ENCODE assay signal across 8 cellular contexts in genomic region chr11:45899448-45900174, GRCh38. TPM values are rescaled to one million over a fixed set of nuclear protein-coding genes. Genes with fewer than 3 reads are reported as not detected.
DNase-seq lines count a peak whose midpoint lies in the region; ATAC-seq and TF ChIP-seq lines count a peak whose summit lies in the region.

No MANE protein-coding gene starts in this region.

- no peak for TF ChIP-seq CTCF in GM13976 (IDR thresholded peaks at IDR 0.05; ENCODE audit: borderline replicate concordance, control extremely low read depth, extremely low read depth, insufficient read depth, missing control alignments)

- H3K4me3 ChIP-seq in mesodermal cell (ENCODE audit: extremely low read depth, insufficient read depth, low read length, poor library complexity, severe bottlenecking) = peak overlapping the region; percentile 52

- in situ Hi-C loops in GM13976 (cut with MboI; ENCODE audit: low sequenced_read_pairs, unreplicated experiment) = no loop called here

- H3K36me3 ChIP-seq in mesodermal cell (ENCODE audit: control insufficient read depth, insufficient read depth, low read length) = peaks cover 12% of the 10 kb centered on the region

- peak overlapping the region; percentile 97 for H3K27ac ChIP-seq in mesodermal cell (ENCODE audit: low read depth, low read length, severe bottlenecking)

- ATAC-seq in HG03460 (IDR thresholded peaks at IDR 0.05; ENCODE audit: unreplicated experiment) = peak; percentile 67
- no peak for ATAC-seq in GM19328 (IDR thresholded peaks at IDR 0.05; ENCODE audit: unreplicated experiment)

- H3K4me1 ChIP-seq in mesodermal cell (ENCODE audit: control insufficient read depth, insufficient read depth, low read length, poor library complexity, severe bottlenecking) = peaks cover 20% of the 10 kb centered on the region

- H3K9me3 ChIP-seq in mesodermal cell (ENCODE audit: control insufficient read depth, low read length) = no peaks in the 10 kb centered on the region

- DNase-seq in GM13976 (ENCODE audit: low spot score) = peak; percentile 92
- DNase-seq in NCI-H82 treated with DMSO at 0.1 percent for 48 hours (lab: John Stamatoyannopoulos, UW; ENCODE audit: unreplicated experiment) = peak; percentile 56
- peak; percentile 33 for DNase-seq in activated T-cell treated with anti-CD3 and anti-CD28 coated beads for 1 hour (ENCODE audit: low read depth)
- DNase-seq in epidermal melanocyte (ENCODE audit: insufficient read length, low spot score) = peak; percentile 80
- peak; percentile 27 for DNase-seq in stimulated activated CD8-positive, alpha-beta memory T cell treated with anti-CD3 and anti-CD28 coated beads, Interleukin-15, amount 100 ng/mL, for 1 hour (ENCODE audit: low read depth)

- 1% methylated on average over 29 to 44 of the region's 62 CpGs for WGBS in mesodermal cell (ENCODE audit: insufficient coverage in 2 of 2), 2 experiments

RNA-seq across cellular contexts. Expression of gene FREY1, which starts 7.5 kb away (rescaled TPM):
- 0.41 TPM for polyA plus RNA-seq in mesodermal cell (2013, experiment 1 of 2)
- not detected for polyA plus RNA-seq in mesodermal cell (2013, experiment 2 of 2)

RNA-seq across cellular contexts. Expression of gene MAPK8IP1, which starts 14.2 kb away (rescaled TPM):
- 10.2 TPM for polyA plus RNA-seq in mesodermal cell (2013, experiment 1 of 2)
- polyA plus RNA-seq in mesodermal cell (2013, experiment 2 of 2) = 7.8 TPM

RNA-seq across cellular contexts. Expression of gene PEX16, which starts 18.1 kb away (rescaled TPM):
- polyA plus RNA-seq in mesodermal cell (2013, experiment 1 of 2) = 19.5 TPM
- 15.4 TPM for polyA plus RNA-seq in mesodermal cell (2013, experiment 2 of 2)

RNA-seq across cellular contexts. Expression of gene LARGE2, which starts 22.8 kb away (rescaled TPM):
- 0.22 TPM for polyA plus RNA-seq in mesodermal cell (2013, experiment 1 of 2)
- 0.46 TPM for polyA plus RNA-seq in mesodermal cell (2013, experiment 2 of 2)

RNA-seq across cellular contexts. Expression of gene CRY2, which starts 52.3 kb away (rescaled TPM):
- polyA plus RNA-seq in mesodermal cell (2013, experiment 1 of 2) = 11.6 TPM
- polyA plus RNA-seq in mesodermal cell (2013, experiment 2 of 2) = 10.0 TPM

Comparison
In these comparisons a context has a peak if more than half of its experiments do, and no peak if none do; other contexts are left out.
1. DNase-seq: peak in every context shown above with its lines; median percentile 92 in GM13976; 80 in epidermal melanocyte; 56 in NCI-H82 treated with DMSO at 0.1 percent for 48 hours; 33 in activated T-cell treated with anti-CD3 and anti-CD28 coated beads for 1 hour; 27 in stimulated activated CD8-positive, alpha-beta memory T cell treated with anti-CD3 and anti-CD28 coated beads, Interleukin-15, amount 100 ng/mL, for 1 hour.